ENCODE assay signal across 18 cellular contexts in genomic region chr1:45660336-45660735, GRCh38. TPM values are rescaled to one million over a fixed set of nuclear protein-coding genes. Genes with fewer than 3 reads are reported as not detected.
A peak's percentile ranks its signal among the peaks of the same experiment; 100 is the strongest.
DNase-seq lines count a peak whose midpoint lies in the region; ATAC-seq, FAIRE-seq and TF ChIP-seq lines count a peak whose summit lies in the region.
"Had no signal": no experiment of that assay in that cellular context is flagged by ENCODE, and none has a peak within 500 bp of the region (broad histone marks: within the 10 kb centered on the region; RNA-seq: fewer than 3 reads in every experiment).

No MANE protein-coding gene starts in this region.

- H3K9me1 ChIP-seq in K562 (ENCODE audit: control insufficient read depth, insufficient read depth, low read length), result no peaks in the 10 kb centered on the region

- no peak overlapping the region for H3K9ac ChIP-seq in K562 (ENCODE audit: insufficient read depth in 1 of 2, low read depth in 2 of 2, low read length in 2 of 2)
- H3K9ac ChIP-seq: BLaER1 had no signal

- intact Hi-C loops in activated CD8-positive, alpha-beta T cell treated with anti-CD3 and anti-CD28 coated beads for 36 hours (cut with micrococcal nuclease), result no loop called here
- intact Hi-C loops in A673 (cut with micrococcal nuclease; ENCODE audit: unreplicated experiment), result no loop called here
- intact Hi-C loops in K562 (cut with micrococcal nuclease), result no loop called here
- intact Hi-C loops in OCI-LY7 (cut with micrococcal nuclease; ENCODE audit: unreplicated experiment), result no loop called here

- no peaks in the 10 kb centered on the region for H3K27me3 Mint-ChIP-seq in activated CD8-positive, alpha-beta T cell treated with anti-CD3 and anti-CD28 coated beads for 36 hours
- H3K27me3 Mint-ChIP-seq in activated CD8-positive, alpha-beta T cell treated with anti-CD3 and anti-CD28 coated beads, Interleukin-2, amount 10 ng/mL, durations not matched to agents 7 days and 5 days (ENCODE audit: low read depth), result no peaks in the 10 kb centered on the region
- H3K27me3 Mint-ChIP-seq: CD4-positive, alpha-beta memory T cell had no signal

- TF ChIP-seq RAD21 in K562 (CRISPR knock-in tag; conservative IDR thresholded peaks at IDR 0.05 in 1 of 2, IDR thresholded peaks at IDR 0.05 in 1 of 2), result no peak

- H2AFZ ChIP-seq in K562 (ENCODE audit: low read depth, low read length) (no peak overlapping the region), osteoblast (ENCODE audit: low read length) (no peak overlapping the region), OCI-LY7 (ENCODE audit: low read length) (no peak overlapping the region)

- H3K9me2 ChIP-seq in OCI-LY7 (ENCODE audit: insufficient read depth, low read length), result no peaks in the 10 kb centered on the region

- H3K9me3 Mint-ChIP-seq in activated CD8-positive, alpha-beta T cell treated with anti-CD3 and anti-CD28 coated beads for 36 hours, result no peaks in the 10 kb centered on the region
- no peaks in the 10 kb centered on the region for H3K9me3 Mint-ChIP-seq in activated CD8-positive, alpha-beta T cell treated with anti-CD3 and anti-CD28 coated beads, Interleukin-2, amount 10 ng/mL, durations not matched to agents 7 days and 5 days (ENCODE audit: insufficient read depth)
- H3K9me3 Mint-ChIP-seq: CD14-positive monocyte; CD4-positive, alpha-beta memory T cell had no signal

- ATAC-seq in activated CD8-positive, alpha-beta T cell treated with anti-CD3 and anti-CD28 coated beads for 36 hours, result no peak
- no peak for ATAC-seq in activated CD8-positive, alpha-beta T cell treated with anti-CD3 and anti-CD28 coated beads, Interleukin-2, amount 10 ng/mL, durations not matched to agents 7 days and 5 days
- ATAC-seq in K562 (no peak), HG03469 (IDR thresholded peaks at IDR 0.05; ENCODE audit: unreplicated experiment) (no peak)
- ATAC-seq: A549, HCT116 had no signal

- H3K27me3 ChIP-seq in A673 (replicated peaks; ENCODE audit: insufficient read depth, low read depth, low read length, poor library complexity) (no peaks in the 10 kb centered on the region), K562 (ENCODE audit: control insufficient read depth in 2 of 2, insufficient read depth in 2 of 2, low read length in 2 of 2) (no peaks in the 10 kb centered on the region), osteoblast (ENCODE audit: insufficient read depth, low read length) (no peaks in the 10 kb centered on the region)
- H3K27me3 ChIP-seq: BLaER1 had no signal

- no peak overlapping the region for H3K4me3 ChIP-seq in A673 (ENCODE audit: low read depth, low read length, poor library complexity, severe bottlenecking)
- H3K4me3 ChIP-seq in K562, result no peak overlapping the region
- H3K4me3 ChIP-seq in osteoblast (ENCODE audit: insufficient read depth, low read length), result no peak overlapping the region
- no peak overlapping the region for H3K4me3 ChIP-seq in coronary artery
- H3K4me3 ChIP-seq in OCI-LY7 (ENCODE audit: low read depth, low read length, poor library complexity, severe bottlenecking), result no peak overlapping the region
- H3K4me3 ChIP-seq: A549, BLaER1 had no signal

- peak overlapping the region; percentile 24 for H3K27ac Mint-ChIP-seq in activated CD8-positive, alpha-beta T cell treated with anti-CD3 and anti-CD28 coated beads for 36 hours
- H3K27ac Mint-ChIP-seq in activated CD8-positive, alpha-beta T cell treated with anti-CD3 and anti-CD28 coated beads, Interleukin-2, amount 10 ng/mL, durations not matched to agents 7 days and 5 days, result no peak overlapping the region

- no peak for FAIRE-seq in K562 (lab: Jason Lieb, UNC)
- FAIRE-seq: A549 had no signal

- peaks cover 31% of the 10 kb centered on the region for H3K36me3 Mint-ChIP-seq in activated CD8-positive, alpha-beta T cell treated with anti-CD3 and anti-CD28 coated beads for 36 hours (ENCODE audit: low read depth)
- H3K36me3 Mint-ChIP-seq in activated CD8-positive, alpha-beta T cell treated with anti-CD3 and anti-CD28 coated beads, Interleukin-2, amount 10 ng/mL, durations not matched to agents 7 days and 5 days (ENCODE audit: low read depth), result peaks cover 34% of the 10 kb centered on the region

- no peak overlapping the region for H3K4me2 ChIP-seq in K562 (ENCODE audit: insufficient read depth, low read length)
- no peak overlapping the region for H3K4me2 ChIP-seq in osteoblast (ENCODE audit: insufficient read depth, low read length)
- no peak overlapping the region for H3K4me2 ChIP-seq in OCI-LY7 (ENCODE audit: low read length)
- H3K4me2 ChIP-seq: A549, BLaER1 had no signal

- in situ Hi-C loops in K562 (cut with MboI), result no loop called here

- peaks cover 56% of the 10 kb centered on the region for H3K79me2 ChIP-seq in K562 (ENCODE audit: control insufficient read depth, insufficient read depth, low read length)
- H3K79me2 ChIP-seq in osteoblast (ENCODE audit: insufficient read depth, low read length), result peaks cover 84% of the 10 kb centered on the region
- peaks cover 47% of the 10 kb centered on the region for H3K79me2 ChIP-seq in OCI-LY7 (ENCODE audit: insufficient read depth, low read depth, low read length)

- no peak for DNase-seq in activated CD8-positive, alpha-beta T cell treated with anti-CD3 and anti-CD28 coated beads for 36 hours
- no peak for DNase-seq in activated CD8-positive, alpha-beta T cell treated with anti-CD3 and anti-CD28 coated beads, Interleukin-2, amount 10 ng/mL, durations not matched to agents 7 days and 5 days
- DNase-seq in A673 (ENCODE audit: low spot score), result no peak
- no peak for DNase-seq in K562 (ENCODE audit: extremely low read depth in 1 of 4, low spot score in 3 of 4)
- peak; percentile 68 for DNase-seq in osteoblast (ENCODE audit: insufficient read length, low spot score, missing footprints)
- DNase-seq in coronary artery (ENCODE audit: low spot score), result no peak
- no peak for DNase-seq in OCI-LY7 (ENCODE audit: low spot score)
- DNase-seq: CD4-positive, alpha-beta memory T cell; DMS79 treated with DMSO at 0.1 percent for 48 hours; GF-D8; GOT3; H7 had no signal

- BruUV-seq in A673 (replicated peaks; lab: Mats Ljungman, UMichigan) (TSS peak; percentile 64), K562 (replicated peaks; lab: Mats Ljungman, UMichigan) (TSS peak; percentile 30), OCI-LY7 (replicated peaks; lab: Mats Ljungman, UMichigan) (no TSS peak)

- H3K9me3 ChIP-seq in A673 (ENCODE audit: low read depth, low read length, poor library complexity, severe bottlenecking) (no peaks in the 10 kb centered on the region), K562 (replicated peaks; ENCODE audit: control insufficient read depth, insufficient read depth, low read depth, low read length) (no peaks in the 10 kb centered on the region), osteoblast (ENCODE audit: low read depth, low read length) (no peaks in the 10 kb centered on the region), OCI-LY7 (ENCODE audit: low read length) (no peaks in the 10 kb centered on the region)
- H3K9me3 ChIP-seq: A549, BLaER1 had no signal

- H4K20me1 ChIP-seq in K562 (replicated peaks; ENCODE audit: control insufficient read depth, insufficient read depth, low read length), result 0 out of 2 replicates have a peak, but pooled peaks cover 5% of the 10 kb centered on the region
- H4K20me1 ChIP-seq in osteoblast (ENCODE audit: insufficient read depth, low read length), result peaks cover 17% of the 10 kb centered on the region
- H4K20me1 ChIP-seq in OCI-LY7 (ENCODE audit: insufficient read depth, low read length), result peaks cover 6% of the 10 kb centered on the region; the same call in 1 of the 2 replicates

- H3K4me1 Mint-ChIP-seq in activated CD8-positive, alpha-beta T cell treated with anti-CD3 and anti-CD28 coated beads for 36 hours (ENCODE audit: low read depth), result peaks cover 6% of the 10 kb centered on the region
- H3K4me1 Mint-ChIP-seq in activated CD8-positive, alpha-beta T cell treated with anti-CD3 and anti-CD28 coated beads, Interleukin-2, amount 10 ng/mL, durations not matched to agents 7 days and 5 days (ENCODE audit: low read depth), result no peaks in the 10 kb centered on the region
- H3K4me1 Mint-ChIP-seq: CD14-positive monocyte had no signal

- CTCF ChIA-PET in activated CD8-positive, alpha-beta T cell treated with anti-CD3 and anti-CD28 coated beads for 36 hours (lab: Charles Lee), result no interaction called here
- CTCF ChIA-PET in activated CD8-positive, alpha-beta T cell treated with anti-CD3 and anti-CD28 coated beads, Interleukin-2, amount 10 ng/mL, durations not matched to agents 7 days and 5 days (lab: Charles Lee), result no interaction called here
- CTCF ChIA-PET in A673 (lab: Charles Lee) (no interaction called here), K562 (lab: Yijun Ruan, JAX; ENCODE audit: low intra/inter-chr PET ratio) (no interaction called here), OCI-LY7 (lab: Charles Lee; ENCODE audit: unreplicated experiment) (no interaction called here)

- peaks cover 58% of the 10 kb centered on the region for H3K36me3 ChIP-seq in A673 (ENCODE audit: insufficient read depth, low read length, poor library complexity, severe bottlenecking)
- H3K36me3 ChIP-seq in K562 (ENCODE audit: control insufficient read depth, insufficient read depth, low read length), result peaks cover 72% of the 10 kb centered on the region
- H3K36me3 ChIP-seq in osteoblast (ENCODE audit: insufficient read depth, low read length), result peaks cover 43% of the 10 kb centered on the region
- H3K36me3 ChIP-seq in OCI-LY7 (ENCODE audit: insufficient read depth, low read length), result peaks cover 68% of the 10 kb centered on the region

- 63% methylated on average over 2 of the region's 2 CpGs for WGBS in K562 (ENCODE audit: insufficient coverage, low coverage, missing lambda C conversion rate)

- H3K4me3 Mint-ChIP-seq in activated CD8-positive, alpha-beta T cell treated with anti-CD3 and anti-CD28 coated beads for 36 hours, result no peak overlapping the region
- no peak overlapping the region for H3K4me3 Mint-ChIP-seq in activated CD8-positive, alpha-beta T cell treated with anti-CD3 and anti-CD28 coated beads, Interleukin-2, amount 10 ng/mL, durations not matched to agents 7 days and 5 days
- H3K4me3 Mint-ChIP-seq: CD14-positive monocyte; CD4-positive, alpha-beta memory T cell had no signal

- TF ChIP-seq CTCF in activated CD8-positive, alpha-beta T cell treated with anti-CD3 and anti-CD28 coated beads for 36 hours (IDR thresholded peaks at IDR 0.05), result no peak
- no peak for TF ChIP-seq CTCF in A673 (conservative IDR thresholded peaks at IDR 0.05; ENCODE audit: low read depth, low read length)
- no peak for TF ChIP-seq CTCF in K562 (IDR thresholded peaks at IDR 0.05 in 2 of 3, conservative IDR thresholded peaks at IDR 0.05 in 1 of 3; ENCODE audit: insufficient read depth in 2 of 3, low read depth in 1 of 3, low read length in 3 of 3)
- TF ChIP-seq CTCF in osteoblast (IDR thresholded peaks at IDR 0.05; ENCODE audit: extremely low read depth, low read depth, low read length), result no peak
- no peak for TF ChIP-seq CTCF in coronary artery (IDR thresholded peaks at IDR 0.05)
- no peak for TF ChIP-seq CTCF in OCI-LY7 (conservative IDR thresholded peaks at IDR 0.05; ENCODE audit: low read length)

- H3K4me1 ChIP-seq in A673 (ENCODE audit: insufficient read depth, low read length, poor library complexity, severe bottlenecking) (no peaks in the 10 kb centered on the region), K562 (replicated peaks in 1 of 2; ENCODE audit: control insufficient read depth in 2 of 2, insufficient read depth in 2 of 2, low read length in 2 of 2) (0 out of 5 replicates have a peak, but pooled peaks cover 0 to 2% of the 10 kb centered on the region in 2 experiments), osteoblast (ENCODE audit: insufficient read depth, low read length) (no peaks in the 10 kb centered on the region), OCI-LY7 (ENCODE audit: insufficient read depth, low read length, poor library complexity, severe bottlenecking) (no peaks in the 10 kb centered on the region)
- H3K4me1 ChIP-seq: A549, BLaER1 had no signal

- H3K27ac ChIP-seq in A673 (ENCODE audit: low read depth, low read length, poor library complexity, severe bottlenecking) (no peak overlapping the region), K562 (ENCODE audit: extremely low read depth, low read depth, low read length) (no peak overlapping the region), osteoblast (ENCODE audit: low read depth, low read length) (no peak overlapping the region), coronary artery (no peak overlapping the region), OCI-LY7 (ENCODE audit: low read depth, low read length, poor library complexity, severe bottlenecking) (no peak overlapping the region)
- H3K27ac ChIP-seq: 22Rv1, A549, BLaER1 had no signal

- POLR2A ChIA-PET in activated CD8-positive, alpha-beta T cell treated with anti-CD3 and anti-CD28 coated beads for 36 hours (lab: Charles Lee), result interaction anchor here (0.6 to 1.5 kb wide), 2 partner anchors 9 to 26 kb away, joined by 3 to 4 read pairs; partner anchors contain the start of gene GPBP1L1
- POLR2A ChIA-PET in activated CD8-positive, alpha-beta T cell treated with anti-CD3 and anti-CD28 coated beads, Interleukin-2, amount 10 ng/mL, durations not matched to agents 7 days and 5 days (lab: Charles Lee), result interaction anchor here (0.6 kb wide), 1 partner anchor 70 kb away, joined by 4 read pairs; no protein-coding TSS in a partner anchor
- POLR2A ChIA-PET in A673 (lab: Charles Lee; ENCODE audit: low non-redundant PET), result no interaction called here
- POLR2A ChIA-PET in K562 (lab: Yijun Ruan, JAX), result interaction anchor here (0.6 to 4.6 kb wide), 4 partner anchors 10 to 840 kb away, joined by 3 to 21 read pairs (median 6); no protein-coding TSS in a partner anchor
- POLR2A ChIA-PET in OCI-LY7 (lab: Charles Lee), result interaction anchor here (0.6 to 1.1 kb wide), 4 partner anchors 9 to 1689 kb away, joined by 3 to 5 read pairs (median 3); no protein-coding TSS in a partner anchor

- TF ChIP-seq EP300 in K562 (IDR thresholded peaks at IDR 0.05; ENCODE audit: low read length), result no peak

- no peak for TF ChIP-seq POLR2A in K562 (conservative IDR thresholded peaks at IDR 0.05)

RNA-seq across cellular contexts. Expression of gene GPBP1L1, which starts 26.0 kb away (rescaled TPM):
- total RNA-seq in activated CD8-positive, alpha-beta T cell treated with anti-CD3 and anti-CD28 coated beads for 36 hours, result 100 to 1,000 TPM in 1 of 2 experiments, 10 to 100 TPM in 1; 95.7 to 105 TPM
- total RNA-seq in activated CD8-positive, alpha-beta T cell treated with anti-CD3 and anti-CD28 coated beads, Interleukin-2, amount 10 ng/mL, durations not matched to agents 7 days and 5 days, result 100 to 1,000 TPM; 103 to 105 TPM
- 99.0 and 99.8 TPM in 2 replicates for total RNA-seq in A673 (2021)
- total RNA-seq in K562 (2011; cell fraction: chromatin; rRNA removed; ENCODE audit: low replicate concordance), result 283 and 462 TPM in 2 replicates
- 159 and 187 TPM in 2 replicates for total RNA-seq in K562 (2011; cell fraction: nucleolus; rRNA removed)
- total RNA-seq in K562 (2011; cell fraction: nucleoplasm; rRNA removed), result 247 and 326 TPM in 2 replicates
- 122 and 133 TPM in 2 replicates for total RNA-seq in K562 (2014; rRNA removed)
- 216 and 236 TPM in 2 replicates for total RNA-seq in K562 (2014; rRNA removed; fragmentation: Illumina TruSeq; extraction: Trizol)
- total RNA-seq in K562 (2015; rRNA removed; fragmentation: Illumina TruSeq; extraction: Trizol), result 176 and 178 TPM in 2 replicates
- 138 and 149 TPM in 2 replicates for total RNA-seq in K562 (2021)
- polyA plus RNA-seq in K562 (2011; rRNA removed), result 128 and 138 TPM in 2 replicates
- polyA plus RNA-seq in K562 (2011; cell fraction: cytosol; rRNA removed), result 49.8 and 94.3 TPM in 2 replicates
- 173 and 219 TPM in 2 replicates for polyA plus RNA-seq in K562 (2011; cell fraction: nucleus; rRNA removed)
- 86.4 and 101 TPM in 2 replicates for polyA plus RNA-seq in K562 (2012)
- polyA plus RNA-seq in K562 (2014; fragmentation: Illumina TruSeq; extraction: Trizol), result 165 and 174 TPM in 2 replicates
- polyA plus RNA-seq in K562 (2014; fragmentation: Nextera tagmentation; extraction: Ambion mirVana), result 100 to 1,000 TPM in 1 of 2 experiments, 10 to 100 TPM in 1; 86.0 to 128 TPM
- polyA plus RNA-seq in K562 (2014; rRNA removed), result 80.8 and 96.8 TPM in 2 replicates
- polyA minus RNA-seq in K562 (2011; rRNA and poly(A)+ RNA removed), result 244 and 278 TPM in 2 replicates
- polyA minus RNA-seq in K562 (2011; cell fraction: cytosol; rRNA and poly(A)+ RNA removed), result 68.6 and 88.3 TPM in 2 replicates
- 135 and 244 TPM in 2 replicates for polyA minus RNA-seq in K562 (2011; cell fraction: nucleus; rRNA and poly(A)+ RNA removed)
- total RNA-seq in osteoblast, result 94.3 and 97.4 TPM in 2 replicates
- 89.7 and 101 TPM in 2 replicates for total RNA-seq in OCI-LY7 (2014; rRNA removed; shearing (Covaris generic))
- total RNA-seq in OCI-LY7 (2022), result 117 and 130 TPM in 2 replicates

RNA-seq across cellular contexts. Expression of gene TMEM69, which starts 27.6 kb away (rescaled TPM):
- 10 to 100 TPM; 30.9 to 35.7 TPM for total RNA-seq in activated CD8-positive, alpha-beta T cell treated with anti-CD3 and anti-CD28 coated beads for 36 hours
- total RNA-seq in activated CD8-positive, alpha-beta T cell treated with anti-CD3 and anti-CD28 coated beads, Interleukin-2, amount 10 ng/mL, durations not matched to agents 7 days and 5 days, result 10 to 100 TPM; 19.5 to 19.6 TPM
- total RNA-seq in A673 (2021), result 32.3 and 38.3 TPM in 2 replicates
- total RNA-seq in K562 (2011; cell fraction: chromatin; rRNA removed; ENCODE audit: low replicate concordance), result 69.1 and 83.0 TPM in 2 replicates
- total RNA-seq in K562 (2011; cell fraction: nucleolus; rRNA removed), result 69.2 and 76.9 TPM in 2 replicates
- total RNA-seq in K562 (2011; cell fraction: nucleoplasm; rRNA removed), result 117 and 160 TPM in 2 replicates
- 47.3 and 73.2 TPM in 2 replicates for total RNA-seq in K562 (2014; rRNA removed)
- total RNA-seq in K562 (2014; rRNA removed; fragmentation: Illumina TruSeq; extraction: Trizol), result 103 and 117 TPM in 2 replicates
- 85.0 and 85.2 TPM in 2 replicates for total RNA-seq in K562 (2015; rRNA removed; fragmentation: Illumina TruSeq; extraction: Trizol)
- 66.5 and 68.6 TPM in 2 replicates for total RNA-seq in K562 (2021)
- 248 and 266 TPM in 2 replicates for polyA plus RNA-seq in K562 (2011; rRNA removed)
- 143 and 217 TPM in 2 replicates for polyA plus RNA-seq in K562 (2011; cell fraction: cytosol; rRNA removed)
- 68.9 and 105 TPM in 2 replicates for polyA plus RNA-seq in K562 (2011; cell fraction: nucleus; rRNA removed)
- 58.0 and 104 TPM in 2 replicates for polyA plus RNA-seq in K562 (2012)
- 129 and 149 TPM in 2 replicates for polyA plus RNA-seq in K562 (2014; fragmentation: Illumina TruSeq; extraction: Trizol)
- polyA plus RNA-seq in K562 (2014; fragmentation: Nextera tagmentation; extraction: Ambion mirVana), result 100 to 1,000 TPM; 136 to 143 TPM
- 82.0 and 130 TPM in 2 replicates for polyA plus RNA-seq in K562 (2014; rRNA removed)
- 147 and 159 TPM in 2 replicates for polyA minus RNA-seq in K562 (2011; rRNA and poly(A)+ RNA removed)
- 34.7 and 59.2 TPM in 2 replicates for polyA minus RNA-seq in K562 (2011; cell fraction: cytosol; rRNA and poly(A)+ RNA removed)
- polyA minus RNA-seq in K562 (2011; cell fraction: nucleus; rRNA and poly(A)+ RNA removed), result 17.2 and 47.9 TPM in 2 replicates
- 10.5 and 11.8 TPM in 2 replicates for total RNA-seq in osteoblast
- total RNA-seq in OCI-LY7 (2014; rRNA removed; shearing (Covaris generic)), result 24.7 and 35.8 TPM in 2 replicates
- 42.2 and 49.1 TPM in 2 replicates for total RNA-seq in OCI-LY7 (2022)

RNA-seq across cellular contexts. Expression of gene CCDC17, which starts 36.5 kb away (rescaled TPM):
- 1 to 10 TPM; 1.7 to 1.9 TPM for total RNA-seq in activated CD8-positive, alpha-beta T cell treated with anti-CD3 and anti-CD28 coated beads for 36 hours
- 1 to 10 TPM; 2.5 to 2.6 TPM for total RNA-seq in activated CD8-positive, alpha-beta T cell treated with anti-CD3 and anti-CD28 coated beads, Interleukin-2, amount 10 ng/mL, durations not matched to agents 7 days and 5 days
- total RNA-seq in A673 (2021) (2.0 and 3.2 TPM in 2 replicates), K562 (2014; rRNA removed) (0.82 and 2.1 TPM in 2 replicates), K562 (2014; rRNA removed; fragmentation: Illumina TruSeq; extraction: Trizol) (0.62 and 0.73 TPM in 2 replicates), K562 (2015; rRNA removed; fragmentation: Illumina TruSeq; extraction: Trizol) (1.1 and 1.3 TPM in 2 replicates), K562 (2021) (2.0 and 2.4 TPM in 2 replicates), osteoblast (0.72 and 1.5 TPM in 2 replicates), OCI-LY7 (2022) (5.0 and 5.6 TPM in 2 replicates)
- 10.6 and 21.6 TPM in 2 replicates for total RNA-seq in K562 (2011; cell fraction: chromatin; rRNA removed; ENCODE audit: low replicate concordance)
- total RNA-seq in K562 (2011; cell fraction: nucleolus; rRNA removed), result 10.8 and 12.8 TPM in 2 replicates
- total RNA-seq in K562 (2011; cell fraction: nucleoplasm; rRNA removed), result 9.5 and 12.6 TPM in 2 replicates
- polyA plus RNA-seq in K562 (2011; rRNA removed) (0.85 and 1.4 TPM in 2 replicates), K562 (2014; fragmentation: Illumina TruSeq; extraction: Trizol) (0.51 and 0.54 TPM in 2 replicates), K562 (2014; fragmentation: Nextera tagmentation; extraction: Ambion mirVana) (under 1 TPM; 0.20 TPM), K562 (2014; rRNA removed) (1.4 and 1.6 TPM in 2 replicates)
- 0.78 and 0.98 TPM in 2 replicates for polyA plus RNA-seq in K562 (2011; cell fraction: cytosol; rRNA removed)
- 9.2 and 13.3 TPM in 2 replicates for polyA plus RNA-seq in K562 (2011; cell fraction: nucleus; rRNA removed)
- polyA plus RNA-seq in K562 (2012), result 0.56 and 1.4 TPM in 2 replicates
- 1.3 and 1.7 TPM in 2 replicates for polyA minus RNA-seq in K562 (2011; rRNA and poly(A)+ RNA removed)
- 0.76 and 0.91 TPM in 2 replicates for polyA minus RNA-seq in K562 (2011; cell fraction: cytosol; rRNA and poly(A)+ RNA removed)
- polyA minus RNA-seq in K562 (2011; cell fraction: nucleus; rRNA and poly(A)+ RNA removed), result 3.5 and 3.7 TPM in 2 replicates
- total RNA-seq in OCI-LY7 (2014; rRNA removed; shearing (Covaris generic)), result 2.8 and 3.2 TPM in 2 replicates
- polyA plus RNA-seq: CD14-positive monocyte had no signal
